Comparison of ENCODE assay signal across 1 cellular context in genomic region chr22:28711820-28712777, GRCh38.
TF ChIP-seq lines count a peak whose summit lies in the region.

No MANE protein-coding gene starts in this region.

TF ChIP-seq in HepG2, 621 proteins besides CTCF, POLR2A, EP300 and RAD21 (continued from another document and continues in another):
- 0 out of 2 replicates have a peak, but pooled peaks have one; percentile 36 for TF ChIP-seq HOMEZ (CRISPR knock-in tag; IDR thresholded peaks at IDR 0.05; ENCODE audit: low read depth)
- no peak for TF ChIP-seq ZNF484 (CRISPR knock-in tag; IDR thresholded peaks at IDR 0.05; ENCODE audit: borderline replicate concordance, low read depth)
- TF ChIP-seq MED13 (CRISPR knock-in tag; IDR thresholded peaks at IDR 0.05): no peak
- no peak for TF ChIP-seq HNF1A (IDR thresholded peaks at IDR 0.05; ENCODE audit: low read depth)
- peak; percentile 47; the same call in 1 of the 2 replicates for TF ChIP-seq HNF1A (CRISPR knock-in tag; IDR thresholded peaks at IDR 0.05; ENCODE audit: borderline replicate concordance)
- no peak for TF ChIP-seq ZNF784 (CRISPR knock-in tag; IDR thresholded peaks at IDR 0.05; ENCODE audit: borderline replicate concordance)
- TF ChIP-seq PHF5A (CRISPR knock-in tag; IDR thresholded peaks at IDR 0.05; ENCODE audit: low read depth, unreplicated experiment): peak; percentile 14
- TF ChIP-seq SP4 (CRISPR knock-in tag; IDR thresholded peaks at IDR 0.05): no peak
- TF ChIP-seq RERE (CRISPR knock-in tag; IDR thresholded peaks at IDR 0.05; ENCODE audit: low read depth): no peak
- no peak for TF ChIP-seq RNF2 (conservative IDR thresholded peaks at IDR 0.05; ENCODE audit: low read depth)
- no peak for TF ChIP-seq STAT5B (CRISPR knock-in tag; IDR thresholded peaks at IDR 0.05)
- 0 out of 2 replicates have a peak, but pooled peaks have one; percentile 33 for TF ChIP-seq KLF6 (CRISPR knock-in tag; IDR thresholded peaks at IDR 0.05)
- no peak for TF ChIP-seq ZNF850 (CRISPR knock-in tag; conservative IDR thresholded peaks at IDR 0.05)
- peak; percentile 38; the same call in 1 of the 2 replicates for TF ChIP-seq NR2F2 (IDR thresholded peaks at IDR 0.05; ENCODE audit: borderline replicate concordance, low read depth)
- no peak for TF ChIP-seq RXRA (CRISPR knock-in tag; IDR thresholded peaks at IDR 0.05)
- no peak for TF ChIP-seq SAFB2 (CRISPR knock-in tag; IDR thresholded peaks at IDR 0.05; ENCODE audit: borderline replicate concordance, low read depth)
- TF ChIP-seq PRMT3 (CRISPR knock-in tag; IDR thresholded peaks at IDR 0.05; ENCODE audit: borderline replicate concordance, low read depth): no peak
- TF ChIP-seq NFYC (CRISPR knock-in tag; IDR thresholded peaks at IDR 0.05): no peak
- no peak for TF ChIP-seq MATR3 (CRISPR knock-in tag; IDR thresholded peaks at IDR 0.05)
- TF ChIP-seq DMTF1 (CRISPR knock-in tag; IDR thresholded peaks at IDR 0.05): no peak
- peak; percentile 37; the same call in 1 of the 2 replicates for TF ChIP-seq TBX2 (CRISPR knock-in tag; IDR thresholded peaks at IDR 0.05; ENCODE audit: borderline replicate concordance)
- TF ChIP-seq ATRX (CRISPR knock-in tag; IDR thresholded peaks at IDR 0.05; ENCODE audit: borderline replicate concordance): no peak
- no peak for TF ChIP-seq TSC22D2 (CRISPR knock-in tag; IDR thresholded peaks at IDR 0.05; ENCODE audit: borderline replicate concordance)
- TF ChIP-seq ZNF878 (CRISPR knock-in tag; IDR thresholded peaks at IDR 0.05): no peak
- TF ChIP-seq ATF3 (CRISPR knock-in tag; IDR thresholded peaks at IDR 0.05): peak; percentile 12; the same call in 1 of the 2 replicates
- TF ChIP-seq NR1H2 (CRISPR knock-in tag; IDR thresholded peaks at IDR 0.05; ENCODE audit: borderline replicate concordance, low read depth): no peak
- TF ChIP-seq SMAD3 (CRISPR knock-in tag; IDR thresholded peaks at IDR 0.05): no peak
- TF ChIP-seq PATZ1 (CRISPR knock-in tag; IDR thresholded peaks at IDR 0.05): no peak
- TF ChIP-seq ZNF841 (CRISPR knock-in tag; IDR thresholded peaks at IDR 0.05; ENCODE audit: borderline replicate concordance): no peak
- no peak for TF ChIP-seq ELF1 (CRISPR knock-in tag; IDR thresholded peaks at IDR 0.05)
- no peak for TF ChIP-seq GATAD1 (CRISPR knock-in tag; IDR thresholded peaks at IDR 0.05)
- TF ChIP-seq AHDC1 (CRISPR knock-in tag; IDR thresholded peaks at IDR 0.05; ENCODE audit: borderline replicate concordance): no peak; the same call in 1 of the 2 replicates
- TF ChIP-seq NR2F6 (IDR thresholded peaks at IDR 0.05): no peak
- peak; percentile 41; the same call in 1 of the 2 replicates for TF ChIP-seq NR2F6 (CRISPR knock-in tag; IDR thresholded peaks at IDR 0.05)
- TF ChIP-seq SETDB1 (CRISPR knock-in tag; IDR thresholded peaks at IDR 0.05; ENCODE audit: borderline replicate concordance): no peak
- no peak for TF ChIP-seq ZNF772 (CRISPR knock-in tag; IDR thresholded peaks at IDR 0.05)
- TF ChIP-seq MAFG (CRISPR knock-in tag; IDR thresholded peaks at IDR 0.05): no peak
- no peak for TF ChIP-seq ZNF205 (CRISPR knock-in tag; IDR thresholded peaks at IDR 0.05)
- no peak for TF ChIP-seq ZNF230 (CRISPR knock-in tag; IDR thresholded peaks at IDR 0.05)
